Comparison of ENCODE assay signal across 8 cellular contexts in genomic region chr9:35688558-35689350, GRCh38. TPM values are rescaled to one million over a fixed set of nuclear protein-coding genes. Genes with fewer than 3 reads are reported as not detected.
DNase-seq lines count a peak whose midpoint lies in the region; TF ChIP-seq lines count a peak whose summit lies in the region.

No MANE protein-coding gene starts in this region.

- H3K27ac ChIP-seq in RWPE1 (peak overlapping the region; percentile 93), esophagus (ENCODE audit: low read depth in 2 of 2, low read length in 1 of 2) (peak overlapping the region; percentile 37 to 83)

- no peaks in the 10 kb centered on the region for H3K27me3 ChIP-seq in esophagus (ENCODE audit: control insufficient read depth in 1 of 2, insufficient read depth in 2 of 2, low read length in 2 of 2)

- H3K9me3 Mint-ChIP-seq in osteocyte (ENCODE audit: unreplicated experiment): no peaks in the 10 kb centered on the region

- H3K4me1 Mint-ChIP-seq in osteocyte (ENCODE audit: unreplicated experiment): peaks cover 62% of the 10 kb centered on the region

- H3K27ac Mint-ChIP-seq in osteocyte (ENCODE audit: unreplicated experiment): peak overlapping the region; percentile 96

- no peaks in the 10 kb centered on the region for H3K27me3 Mint-ChIP-seq in osteocyte (ENCODE audit: unreplicated experiment)

- peak; percentile 52 for DNase-seq in GM13977 (ENCODE audit: low spot score)
- peak; percentile 91 for DNase-seq in RWPE1 (ENCODE audit: low spot score)
- DNase-seq in osteocyte (ENCODE audit: extremely low spot score, unreplicated experiment): no peak
- no peak for DNase-seq in cortex of kidney (lab: John Stamatoyannopoulos, UW)
- no peak for DNase-seq in NCI-H2171 (lab: John Stamatoyannopoulos, UW)
- DNase-seq in stimulated activated CD8-positive, alpha-beta memory T cell treated with anti-CD3 and anti-CD28 coated beads, Interleukin-4, amount 100 ng/mL, for 48 hours: no peak
- DNase-seq in NCI-H524 treated with DMSO at 0.1 percent for 48 hours (lab: John Stamatoyannopoulos, UW): no peak

- peak overlapping the region; percentile 86 for H3K4me3 Mint-ChIP-seq in osteocyte (ENCODE audit: unreplicated experiment)

- peak overlapping the region; percentile 57 to 60 for H3K4me3 ChIP-seq in esophagus (ENCODE audit: low read depth in 1 of 2, low read length in 2 of 2)

- no peak for TF ChIP-seq CTCF in GM13977 (IDR thresholded peaks at IDR 0.05; ENCODE audit: extremely low read depth, insufficient read depth, missing control alignments)
- TF ChIP-seq CTCF in RWPE1 (conservative IDR thresholded peaks at IDR 0.05; ENCODE audit: low read depth): no peak
- TF ChIP-seq CTCF in osteocyte (IDR thresholded peaks at IDR 0.05): no peak

- WGBS in esophagus, 2 donors: 54 to 61% methylated on average over 8 of the region's 8 CpGs

- CTCF ChIA-PET in RWPE1 (lab: Yijun Ruan, JAX): interaction anchor here (0.6 to 1.8 kb wide), 4 partner anchors 8 to 102 kb away, joined by 3 to 6 read pairs (median 4); no protein-coding TSS in a partner anchor

- no peaks in the 10 kb centered on the region for H3K9me3 ChIP-seq in esophagus (ENCODE audit: control insufficient read depth in 2 of 2, insufficient read depth in 1 of 2, low read depth in 1 of 2, low read length in 1 of 2)

- POLR2A ChIA-PET in RWPE1 (lab: Yijun Ruan, JAX; ENCODE audit: low non-redundant PET): interaction anchor here (0.6 to 2.1 kb wide), 3 partner anchors 9 to 28 kb away, joined by 3 to 6 read pairs (median 3); partner anchors contain the start of gene ARHGEF39

- peaks cover 2 to 6% of the 10 kb centered on the region in 2 donors for H3K4me1 ChIP-seq in esophagus (ENCODE audit: control insufficient read depth in 2 of 2, insufficient read depth in 2 of 2, low read length in 1 of 2)

- in situ Hi-C loops in GM13977 (cut with MboI; ENCODE audit: low pct_unique_long_range_greater_than_20kb, low sequenced_read_pairs, unreplicated experiment): no loop called here

- peaks cover 0 to 12% of the 10 kb centered on the region in 2 donors for H3K36me3 ChIP-seq in esophagus (ENCODE audit: control insufficient read depth in 2 of 2, insufficient read depth in 2 of 2, low read length in 1 of 2)

- peaks cover 13% of the 10 kb centered on the region for H3K36me3 Mint-ChIP-seq in osteocyte (ENCODE audit: unreplicated experiment)

RNA-seq across cellular contexts. Expression of gene TPM2, which starts 1.0 kb away (rescaled TPM):
- polyA plus RNA-seq in esophagus: 1,000 to 10,000 TPM; 1,007 to 1,288 TPM
- 476 and 515 TPM in 2 replicates for total RNA-seq in osteocyte

RNA-seq across cellular contexts. Expression of gene CA9, which starts 15.0 kb away (rescaled TPM):
- polyA plus RNA-seq in esophagus: under 1 TPM; 0.18 to 0.94 TPM
- not detected in 2 replicates for total RNA-seq in osteocyte

RNA-seq across cellular contexts. Expression of gene ARHGEF39, which starts 23.8 kb away (rescaled TPM):
- polyA plus RNA-seq in esophagus: 1 to 10 TPM; 2.4 to 4.0 TPM
- total RNA-seq in osteocyte: 0.86 and 1.6 TPM in 2 replicates

RNA-seq across cellular contexts. Expression of gene CCDC107, which starts 30.7 kb away (rescaled TPM):
- 10 to 100 TPM; 17.3 to 21.1 TPM for polyA plus RNA-seq in esophagus
- 30.0 and 31.3 TPM in 2 replicates for total RNA-seq in osteocyte

RNA-seq across cellular contexts. Expression of gene RMRP, which starts 30.9 kb away (rescaled TPM):
- polyA plus RNA-seq in esophagus: 100 to 1,000 TPM in 1 of 2 donors, 1 to 10 TPM in 1; 3.3 to 333 TPM
- 14,337 and 15,426 TPM in 2 replicates for total RNA-seq in osteocyte

Comparison
In these comparisons a context has a peak if more than half of its experiments do, and no peak if none do; other contexts are left out.
1. DNase-seq: peak in GM13977 (single experiment) and RWPE1 (single experiment); none in osteocyte (single experiment), cortex of kidney (single experiment), NCI-H2171 (single experiment), stimulated activated CD8-positive, alpha-beta memory T cell treated with anti-CD3 and anti-CD28 coated beads, Interleukin-4, amount 100 ng/mL, for 48 hours (single experiment) and NCI-H524 treated with DMSO at 0.1 percent for 48 hours (single experiment).